9 cellular contexts compared by ENCODE assay signal in the genomic region with DNA sequence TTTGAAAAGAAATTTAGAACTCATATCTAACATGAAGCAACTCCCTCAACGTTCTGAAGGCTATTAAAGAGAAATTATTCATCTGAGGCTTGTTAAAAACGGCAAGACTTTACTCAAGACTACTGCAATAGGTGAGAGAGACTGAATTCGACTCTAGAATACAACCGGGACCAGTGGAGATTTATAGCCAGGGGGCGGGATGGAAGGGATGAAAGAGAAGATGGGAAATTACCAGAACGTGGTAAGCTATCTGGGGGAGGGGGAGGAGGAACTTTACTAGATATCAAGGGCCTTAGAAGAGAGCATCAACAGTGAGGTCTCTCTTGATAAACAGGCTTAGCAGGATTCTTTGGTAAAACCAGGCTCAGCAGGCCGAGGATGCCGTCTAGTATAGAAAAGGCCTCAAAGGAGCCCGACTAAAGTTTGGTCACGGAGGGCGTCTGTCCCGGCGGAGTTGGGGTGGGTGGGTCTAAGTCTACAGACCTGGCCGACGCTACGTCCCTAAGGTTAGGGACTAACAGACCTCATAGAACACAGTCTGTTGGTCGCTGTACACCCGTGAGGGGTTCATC. TPM values are rescaled to one million over a fixed set of nuclear protein-coding genes. Genes with fewer than 3 reads are reported as not detected.
A peak's percentile ranks its signal among the peaks of the same experiment; 100 is the strongest.
DNase-seq lines count a peak whose midpoint lies in the region; ATAC-seq and TF ChIP-seq lines count a peak whose summit lies in the region.
"Had no signal": no experiment of that assay in that cellular context is flagged by ENCODE, and none has a peak within 500 bp of the region (broad histone marks: within the 10 kb centered on the region; RNA-seq: fewer than 3 reads in every experiment).

No MANE protein-coding gene starts in this region.

- no peaks in the 10 kb centered on the region for H3K27me3 Mint-ChIP-seq in CD4-positive, CD25-positive, alpha-beta regulatory T cell
- H3K27me3 Mint-ChIP-seq in brain: peaks cover 9% of the 10 kb centered on the region

- H3K4me3 Mint-ChIP-seq in CD4-positive, CD25-positive, alpha-beta regulatory T cell: peak overlapping the region; percentile 83 to 96 (median 96)
- H3K4me3 Mint-ChIP-seq in brain: peak overlapping the region; percentile 92 to 98 (median 93)

- no peaks in the 10 kb centered on the region for H3K9me3 Mint-ChIP-seq in CD4-positive, CD25-positive, alpha-beta regulatory T cell
- H3K9me3 Mint-ChIP-seq in brain: peaks cover 0 to 5% (median 0%) of the 10 kb centered on the region in 5 experiments

- no peak for TF ChIP-seq CTCF in brain (conservative IDR thresholded peaks at IDR 0.05)
- no peak for TF ChIP-seq CTCF in lung (IDR thresholded peaks at IDR 0.05; ENCODE audit: control extremely low read depth, extremely low read depth)
- no peak for TF ChIP-seq CTCF in uterus (IDR thresholded peaks at IDR 0.05)

- peak overlapping the region; percentile 91 to 94 (median 94) for H3K27ac Mint-ChIP-seq in CD4-positive, CD25-positive, alpha-beta regulatory T cell
- peak overlapping the region; percentile 79 to 97 (median 88) for H3K27ac Mint-ChIP-seq in brain

- DNase-seq in CD4-positive, CD25-positive, alpha-beta regulatory T cell: no peak
- no peak for DNase-seq in lung (ENCODE audit: low spot score)
- no peak for DNase-seq in uterus
- no peak for DNase-seq in midbrain (lab: John Stamatoyannopoulos, UW)
- DNase-seq in activated effector memory CD4-positive, alpha-beta T cell treated with Interleukin-2 at 50 U/mL for 16 hours: no peak

- H3K9me3 ChIP-seq in CD4-positive, CD25-positive, alpha-beta regulatory T cell (ENCODE audit: control insufficient read depth in 2 of 2, low read length in 2 of 2): no peaks in the 10 kb centered on the region
- H3K9me3 ChIP-seq in lung (ENCODE audit: control insufficient read depth in 2 of 2, insufficient read depth in 1 of 2, low read length in 1 of 2) (no peaks in the 10 kb centered on the region), uterus (no peaks in the 10 kb centered on the region)

- no peak for TF ChIP-seq POLR2A in uterus (IDR thresholded peaks at IDR 0.05)

- no peaks in the 10 kb centered on the region for H3K27me3 ChIP-seq in CD4-positive, CD25-positive, alpha-beta regulatory T cell (ENCODE audit: control insufficient read depth, insufficient read depth, low read length)
- H3K27me3 ChIP-seq in lung (ENCODE audit: control insufficient read depth, insufficient read depth): no peaks in the 10 kb centered on the region
- no peaks in the 10 kb centered on the region for H3K27me3 ChIP-seq in uterus

- H3K36me3 Mint-ChIP-seq in CD4-positive, CD25-positive, alpha-beta regulatory T cell: peaks cover 4% of the 10 kb centered on the region
- H3K36me3 Mint-ChIP-seq in brain: peaks cover 14% of the 10 kb centered on the region

- H3K4me1 ChIP-seq in CD4-positive, CD25-positive, alpha-beta regulatory T cell (ENCODE audit: control insufficient read depth, insufficient read depth, low read length, poor library complexity, severe bottlenecking): peaks cover 21% of the 10 kb centered on the region
- H3K4me1 ChIP-seq in lung (ENCODE audit: control insufficient read depth in 2 of 2, insufficient read depth in 2 of 2, low read length in 2 of 2) (peaks cover 0 to 2% of the 10 kb centered on the region in 2 donors), uterus (no peaks in the 10 kb centered on the region)

- peak overlapping the region; percentile 85 for H3K27ac ChIP-seq in CD4-positive, CD25-positive, alpha-beta regulatory T cell (ENCODE audit: insufficient read depth, low read length, poor library complexity, severe bottlenecking)
- H3K27ac ChIP-seq in lung (ENCODE audit: low read depth in 1 of 2, low read length in 1 of 2) (peak overlapping the region; percentile 73 to 99), uterus (peak overlapping the region; percentile 51 to 79)

- 3 to 4% methylated on average over 18 of the region's 18 CpGs for WGBS in lung, 2 donors

- H3K4me3 ChIP-seq in CD4-positive, CD25-positive, alpha-beta regulatory T cell (ENCODE audit: low read depth, low read length): peak overlapping the region; percentile 92
- H3K4me3 ChIP-seq in lung: peak overlapping the region; percentile 62
- H3K4me3 ChIP-seq in uterus: peak overlapping the region; percentile 45 to 55

- peaks cover 18 to 44% (median 36%) of the 10 kb centered on the region in 4 donors for H3K4me1 Mint-ChIP-seq in CD4-positive, CD25-positive, alpha-beta regulatory T cell
- H3K4me1 Mint-ChIP-seq in brain: peaks cover 40% of the 10 kb centered on the region

- H3K36me3 ChIP-seq in CD4-positive, CD25-positive, alpha-beta regulatory T cell (ENCODE audit: control insufficient read depth, insufficient read depth, low read length): no peaks in the 10 kb centered on the region
- no peaks in the 10 kb centered on the region for H3K36me3 ChIP-seq in lung (ENCODE audit: control insufficient read depth in 2 of 2, insufficient read depth in 2 of 2, low read length in 2 of 2)
- H3K36me3 ChIP-seq in uterus: no peaks in the 10 kb centered on the region

- peak in 1 of 2 donors; percentile 16 for ATAC-seq in CD4-positive, CD25-positive, alpha-beta regulatory T cell (ENCODE audit: low read depth in 2 of 2)
- peak; percentile 22 for ATAC-seq in GM19467 (IDR thresholded peaks at IDR 0.05; ENCODE audit: unreplicated experiment)
- peak; percentile 20 for ATAC-seq in HG03520 (IDR thresholded peaks at IDR 0.05; ENCODE audit: unreplicated experiment)
- peak; percentile 15 for ATAC-seq in lung (ENCODE audit: insufficient read depth, low FRiP score)

- intact Hi-C loops in uterus (cut with DNase I; ENCODE audit: low total_unique reads): no loop called here

RNA-seq across cellular contexts. Expression of gene TIGAR, which starts 0.6 kb away (rescaled TPM):
- 13.3 TPM for total RNA-seq in CD4-positive, CD25-positive, alpha-beta regulatory T cell
- polyA plus RNA-seq in CD4-positive, CD25-positive, alpha-beta regulatory T cell: 1 to 10 TPM; 2.1 to 7.1 (median 5.6) TPM
- polyA plus RNA-seq in brain (ENCODE audit: insufficient read depth, low read depth, low replicate concordance) (4.4 TPM), lung (1 to 10 TPM; 4.2 to 8.9 TPM)
- total RNA-seq in lung (1 to 10 TPM; 1.6 to 9.1 TPM), uterus (10 to 100 TPM in 1 of 4 donors, 1 to 10 TPM in 2, under 1 TPM in 1; 0.26 to 10.6 (median 2.3) TPM)

RNA-seq across cellular contexts. Expression of gene CCND2, which starts 46.8 kb away (rescaled TPM):
- total RNA-seq in CD4-positive, CD25-positive, alpha-beta regulatory T cell: 206 TPM
- 10 to 100 TPM; 51.8 to 67.1 (median 62.9) TPM for polyA plus RNA-seq in CD4-positive, CD25-positive, alpha-beta regulatory T cell
- polyA plus RNA-seq in brain (ENCODE audit: insufficient read depth, low read depth, low replicate concordance) (3.1 TPM), lung (1 to 10 TPM; 6.1 to 9.5 TPM)
- total RNA-seq in lung (100 to 1,000 TPM in 1 of 2 donors, 10 to 100 TPM in 1; 93.9 to 113 TPM), uterus (100 to 1,000 TPM in 2 of 4 donors, 10 to 100 TPM in 2; 49.4 to 210 (median 100) TPM)

RNA-seq across cellular contexts. Expression of gene FGF23, which starts 59.1 kb away (rescaled TPM):
- not detected for total RNA-seq in CD4-positive, CD25-positive, alpha-beta regulatory T cell
- not detected for polyA plus RNA-seq in CD4-positive, CD25-positive, alpha-beta regulatory T cell
- not detected for polyA plus RNA-seq in brain (ENCODE audit: insufficient read depth, low read depth, low replicate concordance)
- total RNA-seq in lung: not detected
- under 1 TPM in 1 of 2 donors, not detected in 1; 0.01 TPM for polyA plus RNA-seq in lung
- not detected for total RNA-seq in uterus
- total RNA-seq: NCI-H460 had no signal
